Comparison of ENCODE assay signal across 8 cellular contexts in genomic region chr16:27314161-27314723, GRCh38. TPM values are rescaled to one million over a fixed set of nuclear protein-coding genes. Genes with fewer than 3 reads are reported as not detected.
DNase-seq lines count a peak whose midpoint lies in the region; ATAC-seq and TF ChIP-seq lines count a peak whose summit lies in the region.

No MANE protein-coding gene starts in this region.

- H3K9me3 ChIP-seq in CD4-positive, alpha-beta memory T cell (ENCODE audit: control insufficient read depth in 1 of 2, low read length in 2 of 2), result no peaks in the 10 kb centered on the region
- H3K9me3 ChIP-seq in HCT116 (ENCODE audit: control insufficient read depth in 1 of 2, insufficient read depth in 1 of 2, low read depth in 1 of 2, low read length in 2 of 2), result no peaks in the 10 kb centered on the region
- H3K9me3 ChIP-seq in left ventricle myocardium inferior (replicated peaks), result no peaks in the 10 kb centered on the region

- BruUV-seq in HCT116 (replicated peaks; lab: Mats Ljungman, UMichigan), result TSS peak; percentile 32

- no peak for TF ChIP-seq CTCF in HCT116 (IDR thresholded peaks at IDR 0.05 in 2 of 3, conservative IDR thresholded peaks at IDR 0.05 in 1 of 3; ENCODE audit: borderline replicate concordance in 1 of 3, insufficient read depth in 1 of 3, low read depth in 2 of 3, low read length in 2 of 3)
- TF ChIP-seq CTCF in left ventricle myocardium inferior (IDR thresholded peaks at IDR 0.05; ENCODE audit: borderline replicate concordance), result no peak

- H3K9me2 ChIP-seq in HCT116 (ENCODE audit: insufficient read depth), result no peaks in the 10 kb centered on the region

- H3K27ac Mint-ChIP-seq in CD4-positive, alpha-beta memory T cell, result peak overlapping the region; percentile 94 to 99 (median 99)
- peak overlapping the region; percentile 95 for H3K27ac Mint-ChIP-seq in activated naive CD8-positive, alpha-beta T cell treated with anti-CD3 and anti-CD28 coated beads, Interleukin-2, amount 50 U/mL, for 24 hours

- peak overlapping the region; percentile 92 for H3K9ac ChIP-seq in HCT116 (ENCODE audit: low read length)
- H3K9ac ChIP-seq in rectal smooth muscle tissue (ENCODE audit: low read length), result peak overlapping the region; percentile 88

- no peak for TF ChIP-seq POLR2A in HCT116 (IDR thresholded peaks at IDR 0.05; ENCODE audit: borderline replicate concordance, extremely low read depth, insufficient read depth, insufficient read length)

- intact Hi-C loops in CD4-positive, alpha-beta memory T cell (cut with micrococcal nuclease), result loop anchor here (2.0 to 10.0 kb wide), 3 partner anchors 49 to 89 kb away; partner anchors contain the start of genes IL21R and NSMCE1
- intact Hi-C loops in HCT116 (cut with micrococcal nuclease), result loop anchor here (5.0 kb wide), 1 partner anchor 37 kb away; no protein-coding TSS in a partner anchor
- intact Hi-C loops in left ventricle myocardium inferior (cut with micrococcal nuclease), result no loop called here

- H3K79me2 ChIP-seq in HCT116 (ENCODE audit: insufficient read depth, low read length), result peaks cover 52% of the 10 kb centered on the region

- peak overlapping the region; percentile 88 for H3K4me2 ChIP-seq in HCT116 (ENCODE audit: low read length)

- DNase-seq in CD4-positive, alpha-beta memory T cell, result peak; percentile 49 to 83 (median 57)
- DNase-seq in HCT116 (ENCODE audit: low read depth, low spot score) (peak; percentile 42), RKO (ENCODE audit: low spot score) (peak; percentile 82), left ventricle myocardium inferior (peak; percentile 36), NCI-H1048 (lab: John Stamatoyannopoulos, UW) (no peak), putamen (ENCODE audit: low spot score) (no peak)
- peak; percentile 73 for DNase-seq in activated naive CD8-positive, alpha-beta T cell treated with anti-CD3 and anti-CD28 coated beads, Interleukin-2, amount 50 U/mL, for 24 hours

- peak overlapping the region; percentile 96 for H3K27ac ChIP-seq in CD4-positive, alpha-beta memory T cell (ENCODE audit: low read depth, low read length)
- H3K27ac ChIP-seq in HCT116 (ENCODE audit: low read depth, low read length), result peak overlapping the region; percentile 82
- H3K27ac ChIP-seq in left ventricle myocardium inferior (replicated peaks), result peak overlapping the region; percentile 97
- peak overlapping the region; percentile 97 for H3K27ac ChIP-seq in rectal smooth muscle tissue (ENCODE audit: low read depth, low read length)

- H3K4me3 ChIP-seq in CD4-positive, alpha-beta memory T cell (ENCODE audit: low read length in 2 of 2), result peak overlapping the region; percentile 73 to 92
- peak overlapping the region; percentile 82 to 95 for H3K4me3 ChIP-seq in HCT116 (replicated peaks in 1 of 2; ENCODE audit: low read depth in 1 of 2, low read length in 2 of 2)
- H3K4me3 ChIP-seq in left ventricle myocardium inferior, result peak overlapping the region; percentile 88
- peak overlapping the region; percentile 90 for H3K4me3 ChIP-seq in rectal smooth muscle tissue (ENCODE audit: low read length)

- no peaks in the 10 kb centered on the region for H3K9me3 Mint-ChIP-seq in CD4-positive, alpha-beta memory T cell
- no peaks in the 10 kb centered on the region for H3K9me3 Mint-ChIP-seq in activated naive CD8-positive, alpha-beta T cell treated with anti-CD3 and anti-CD28 coated beads, Interleukin-2, amount 50 U/mL, for 24 hours

- H3K36me3 Mint-ChIP-seq in CD4-positive, alpha-beta memory T cell, result peaks cover 5 to 29% of the 10 kb centered on the region in 2 donors
- peaks cover 42% of the 10 kb centered on the region for H3K36me3 Mint-ChIP-seq in activated naive CD8-positive, alpha-beta T cell treated with anti-CD3 and anti-CD28 coated beads, Interleukin-2, amount 50 U/mL, for 24 hours (ENCODE audit: low read depth)

- CTCF ChIA-PET in CD4-positive, alpha-beta memory T cell (lab: Charles Lee; ENCODE audit: partially characterized antibody), result interaction anchor here (2.5 to 7.2 kb wide), 3 partner anchors 54 to 135 kb away, joined by 10 to 61 read pairs (median 25); no protein-coding TSS in a partner anchor
- CTCF ChIA-PET in HCT116 (lab: Charles Lee), result no interaction called here

- H3K36me3 ChIP-seq in CD4-positive, alpha-beta memory T cell (ENCODE audit: insufficient read depth, low read length), result no peaks in the 10 kb centered on the region
- H3K36me3 ChIP-seq in HCT116 (ENCODE audit: control insufficient read depth in 1 of 2, insufficient read depth in 2 of 2, low read length in 2 of 2) (no peaks in the 10 kb centered on the region), left ventricle myocardium inferior (no peaks in the 10 kb centered on the region), rectal smooth muscle tissue (ENCODE audit: control insufficient read depth, insufficient read depth, low read length) (no peaks in the 10 kb centered on the region)

- RAD21 ChIA-PET in HCT116 (lab: Charles Lee; ENCODE audit: low non-redundant PET in 1 of 2, low total read pairs in 2 of 2, uncharacterized antibody in 2 of 2, unreplicated experiment in 2 of 2), result no interaction called here

- no peak overlapping the region for H2AFZ ChIP-seq in HCT116 (ENCODE audit: low read depth, low read length, poor library complexity, severe bottlenecking)

- H3K27me3 Mint-ChIP-seq in CD4-positive, alpha-beta memory T cell, result no peaks in the 10 kb centered on the region
- H3K27me3 Mint-ChIP-seq in activated naive CD8-positive, alpha-beta T cell treated with anti-CD3 and anti-CD28 coated beads, Interleukin-2, amount 50 U/mL, for 24 hours, result no peaks in the 10 kb centered on the region

- no peaks in the 10 kb centered on the region for H3K27me3 ChIP-seq in CD4-positive, alpha-beta memory T cell (ENCODE audit: insufficient read depth, low read length)
- H3K27me3 ChIP-seq in HCT116 (ENCODE audit: insufficient read depth, low read length), result no peaks in the 10 kb centered on the region
- H3K27me3 ChIP-seq in left ventricle myocardium inferior (ENCODE audit: low read depth), result peaks cover 67% of the 10 kb centered on the region
- no peaks in the 10 kb centered on the region for H3K27me3 ChIP-seq in rectal smooth muscle tissue (ENCODE audit: control insufficient read depth, insufficient read depth, low read length)

- H3K4me3 Mint-ChIP-seq in CD4-positive, alpha-beta memory T cell, result peak overlapping the region; percentile 89 to 98 (median 94)
- peak overlapping the region; percentile 96 for H3K4me3 Mint-ChIP-seq in activated naive CD8-positive, alpha-beta T cell treated with anti-CD3 and anti-CD28 coated beads, Interleukin-2, amount 50 U/mL, for 24 hours

- H3K4me1 ChIP-seq in CD4-positive, alpha-beta memory T cell (ENCODE audit: insufficient read depth, low read length), result peaks cover 54% of the 10 kb centered on the region
- peaks cover 13 to 58% of the 10 kb centered on the region in 2 experiments for H3K4me1 ChIP-seq in HCT116 (ENCODE audit: control insufficient read depth in 1 of 2, insufficient read depth in 2 of 2, low read length in 2 of 2)
- H3K4me1 ChIP-seq in left ventricle myocardium inferior, result peaks cover 63% of the 10 kb centered on the region
- peaks cover 27% of the 10 kb centered on the region for H3K4me1 ChIP-seq in rectal smooth muscle tissue (ENCODE audit: control insufficient read depth, insufficient read depth, low read length)

- H4K20me1 ChIP-seq in HCT116 (ENCODE audit: insufficient read depth), result no peaks in the 10 kb centered on the region

- POLR2A ChIA-PET in CD4-positive, alpha-beta memory T cell (lab: Charles Lee; ENCODE audit: partially characterized antibody), result interaction anchor here (1.2 to 9.8 kb wide), 5 partner anchors 43 to 134 kb away, joined by 3 to 144 read pairs (median 18); partner anchors contain the start of gene KDM8
- POLR2A ChIA-PET in HCT116 (lab: Charles Lee), result no interaction called here

- ATAC-seq in HCT116, result peak; percentile 43
- ATAC-seq in activated naive CD8-positive, alpha-beta T cell treated with anti-CD3 and anti-CD28 coated beads, Interleukin-2, amount 50 U/mL, for 24 hours, result peak; percentile 37

- TF ChIP-seq RAD21 in HCT116 (IDR thresholded peaks at IDR 0.05; ENCODE audit: low read depth), result no peak

- peaks cover 37 to 59% (median 48%) of the 10 kb centered on the region in 4 donors for H3K4me1 Mint-ChIP-seq in CD4-positive, alpha-beta memory T cell
- H3K4me1 Mint-ChIP-seq in activated naive CD8-positive, alpha-beta T cell treated with anti-CD3 and anti-CD28 coated beads, Interleukin-2, amount 50 U/mL, for 24 hours, result peaks cover 63% of the 10 kb centered on the region

TF ChIP-seq in HCT116, 20 proteins besides CTCF, POLR2A, EP300 and RAD21:
- TF ChIP-seq EGR1 (IDR thresholded peaks at IDR 0.05; ENCODE audit: low read depth), result peak; percentile 45; the same call in 1 of the 2 replicates
- TF ChIP-seq MAX (IDR thresholded peaks at IDR 0.05), result no peak

RNA-seq across cellular contexts. Expression of gene IL4R, which starts 0.5 kb away (rescaled TPM):
- 100 to 1,000 TPM; 143 to 152 TPM for total RNA-seq in CD4-positive, alpha-beta memory T cell
- polyA plus RNA-seq in CD4-positive, alpha-beta memory T cell, result 10 to 100 TPM; 32.6 to 66.1 TPM
- 29.6 TPM for total RNA-seq in HCT116 (2021; ENCODE audit: unreplicated experiment)
- 26.0 and 29.4 TPM in 2 replicates for polyA plus RNA-seq in HCT116 (2012)
- 12.0 TPM for total RNA-seq in left ventricle myocardium inferior

RNA-seq across cellular contexts. Expression of gene NSMCE1, which starts 45.7 kb away (rescaled TPM):
- 10 to 100 TPM; 66.6 to 70.7 TPM for total RNA-seq in CD4-positive, alpha-beta memory T cell
- 100 to 1,000 TPM; 142 to 202 TPM for polyA plus RNA-seq in CD4-positive, alpha-beta memory T cell
- total RNA-seq in HCT116 (2021; ENCODE audit: unreplicated experiment) (85.6 TPM), left ventricle myocardium inferior (38.6 TPM)
- polyA plus RNA-seq in HCT116 (2012), result 161 and 187 TPM in 2 replicates

Comparison
In these comparisons a context has a peak if more than half of its experiments do, and no peak if none do; other contexts are left out.
1. DNase-seq: peak in CD4-positive, alpha-beta memory T cell (5 of 5), HCT116 (single experiment), RKO (single experiment), activated naive CD8-positive, alpha-beta T cell treated with anti-CD3 and anti-CD28 coated beads, Interleukin-2, amount 50 U/mL, for 24 hours (single experiment) and left ventricle myocardium inferior (single experiment); none in NCI-H1048 (single experiment) and putamen (single experiment).
2. Peak in every context shown above with its lines, with median percentiles within 50 percentile points of each other: H3K27ac ChIP-seq and H3K4me3 ChIP-seq.